ENCODE assay signal across 26 cellular contexts in the genomic region with DNA sequence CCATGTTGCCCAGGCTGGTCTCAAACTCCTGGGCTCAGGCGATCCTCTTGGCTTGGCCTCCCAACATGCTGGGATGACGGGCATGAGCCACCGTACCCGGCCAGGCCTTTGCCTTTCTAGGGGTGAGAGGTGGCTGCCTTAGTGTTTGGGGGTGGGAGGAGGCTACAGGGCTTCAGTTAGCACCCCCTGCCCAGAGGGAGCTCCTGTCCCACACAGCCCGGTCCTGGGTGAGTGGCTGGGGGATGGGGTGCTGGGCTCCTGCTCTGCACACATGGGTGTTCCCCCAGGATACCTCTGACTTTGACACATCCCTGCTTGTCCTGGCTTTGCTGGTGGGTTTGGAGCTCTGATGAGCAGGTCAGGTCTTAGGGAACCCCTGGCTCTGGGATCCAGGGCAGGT.
"Had no signal": no experiment of that assay in that cellular context is flagged by ENCODE, and none has a peak within 500 bp of the region (broad histone marks: within the 10 kb centered on the region; RNA-seq: fewer than 3 reads in every experiment).

No MANE protein-coding gene starts in this region.

- H3K9me3 Mint-ChIP-seq: activated naive CD8-positive, alpha-beta T cell treated with anti-CD3 and anti-CD28 coated beads, Interleukin-2, amount 10 ng/mL, durations not matched to agents 7 days and 5 days; brain; nephron progenitor cell; T-helper 1 cell treated with Interleukin-12 subunit alpha and Interleukin-12 subunit beta and Interleukin-4 antibody, amounts not matched to agents 30 μg/mL and 1 μg/mL, for 36 hours; type B pancreatic cell had no signal

- H3K4me3 Mint-ChIP-seq: activated CD8-positive, alpha-beta memory T cell treated with anti-CD3 and anti-CD28 coated beads, Interleukin-2, amount 10 ng/mL, durations not matched to agents 7 days and 5 days; activated CD8-positive, alpha-beta T cell treated with anti-CD3 and anti-CD28 coated beads, Interleukin-2, amount 10 ng/mL, durations not matched to agents 7 days and 5 days; activated naive CD8-positive, alpha-beta T cell treated with anti-CD3 and anti-CD28 coated beads, Interleukin-2, amount 10 ng/mL, durations not matched to agents 7 days and 5 days; brain; nephron progenitor cell; T-helper 1 cell treated with Interleukin-12 subunit alpha and Interleukin-12 subunit beta and Interleukin-4 antibody, amounts not matched to agents 30 μg/mL and 1 μg/mL, for 36 hours; type B pancreatic cell had no signal

- H3K4me3 ChIP-seq: ascending aorta, cardiac muscle cell, colonic mucosa, spleen, thoracic aorta, uterus had no signal

- H3K36me3 ChIP-seq: cardiac muscle cell, uterus had no signal

- H3K9ac ChIP-seq: parathyroid adenoma had no signal

- H2AFZ ChIP-seq: parathyroid adenoma had no signal

- H3K27ac ChIP-seq: ascending aorta, cardiac muscle cell, colonic mucosa, parathyroid adenoma, spleen, thoracic aorta, uterus, WERI-Rb-1 had no signal

- DNase-seq: activated CD4-positive, alpha-beta T cell treated with anti-CD3 and anti-CD28 coated beads, Interleukin-2, amount 50 U/mL, for 1 hour; activated CD8-positive, alpha-beta memory T cell treated with anti-CD3 and anti-CD28 coated beads, Interleukin-2, amount 10 ng/mL, durations not matched to agents 7 days and 5 days; activated CD8-positive, alpha-beta T cell treated with anti-CD3 and anti-CD28 coated beads, Interleukin-2, amount 10 ng/mL, durations not matched to agents 7 days and 5 days; activated naive CD4-positive, alpha-beta T cell treated with Interleukin-2 at 50 U/mL for 16 hours; activated naive CD8-positive, alpha-beta T cell treated with anti-CD3 and anti-CD28 coated beads, Interleukin-2, amount 10 ng/mL, durations not matched to agents 7 days and 5 days; activated T-cell treated with anti-CD3 and anti-CD28 coated beads, Interleukin-2, amount 50 U/mL, for 48 hours; cerebellar nuclear complex; colonic mucosa; effector CD8-positive, alpha-beta T cell; mammary epithelial cell; nephron progenitor cell; stimulated activated naive CD8-positive, alpha-beta T cell treated with anti-CD3 and anti-CD28 coated beads, Interleukin-15, Interleukin-2, amounts not matched to agents 100 U/mL and 50 U/mL, for 24 hours; SW 1271; T1000; uterus; WERI-Rb-1 had no signal

- ATAC-seq: activated CD4-positive, CD25-positive, alpha-beta regulatory T cell treated with anti-CD3 and anti-CD28 coated beads, Interleukin-2, amount 50 U/mL, for 24 hours; activated CD8-positive, alpha-beta memory T cell treated with anti-CD3 and anti-CD28 coated beads, Interleukin-2, amount 10 ng/mL, durations not matched to agents 7 days and 5 days; activated CD8-positive, alpha-beta T cell treated with anti-CD3 and anti-CD28 coated beads, Interleukin-2, amount 10 ng/mL, durations not matched to agents 7 days and 5 days; right cardiac atrium; stimulated activated naive CD8-positive, alpha-beta T cell treated with anti-CD3 and anti-CD28 coated beads, Interleukin-15, Interleukin-2, amounts not matched to agents 100 U/mL and 50 U/mL, for 24 hours had no signal

- H3K27ac Mint-ChIP-seq: activated CD8-positive, alpha-beta memory T cell treated with anti-CD3 and anti-CD28 coated beads, Interleukin-2, amount 10 ng/mL, durations not matched to agents 7 days and 5 days; activated CD8-positive, alpha-beta T cell treated with anti-CD3 and anti-CD28 coated beads, Interleukin-2, amount 10 ng/mL, durations not matched to agents 7 days and 5 days; activated naive CD8-positive, alpha-beta T cell treated with anti-CD3 and anti-CD28 coated beads, Interleukin-2, amount 10 ng/mL, durations not matched to agents 7 days and 5 days; nephron progenitor cell; T-helper 1 cell treated with Interleukin-12 subunit alpha and Interleukin-12 subunit beta and Interleukin-4 antibody, amounts not matched to agents 30 μg/mL and 1 μg/mL, for 36 hours; type B pancreatic cell had no signal

- H3K9me3 ChIP-seq: ascending aorta, colonic mucosa, spleen, thoracic aorta, uterus had no signal

- H3K27me3 Mint-ChIP-seq: activated CD8-positive, alpha-beta memory T cell treated with anti-CD3 and anti-CD28 coated beads, Interleukin-2, amount 10 ng/mL, durations not matched to agents 7 days and 5 days; activated naive CD8-positive, alpha-beta T cell treated with anti-CD3 and anti-CD28 coated beads, Interleukin-2, amount 10 ng/mL, durations not matched to agents 7 days and 5 days; brain; type B pancreatic cell had no signal

- H3K36me3 Mint-ChIP-seq: activated CD8-positive, alpha-beta memory T cell treated with anti-CD3 and anti-CD28 coated beads, Interleukin-2, amount 10 ng/mL, durations not matched to agents 7 days and 5 days; activated naive CD8-positive, alpha-beta T cell treated with anti-CD3 and anti-CD28 coated beads, Interleukin-2, amount 10 ng/mL, durations not matched to agents 7 days and 5 days; type B pancreatic cell had no signal

- H3K4me1 ChIP-seq: colonic mucosa had no signal

- H3K27me3 ChIP-seq: ascending aorta, cardiac muscle cell, colonic mucosa, spleen, uterus had no signal
